Comparison of ENCODE assay signal across 1 cellular context in the genomic region with DNA sequence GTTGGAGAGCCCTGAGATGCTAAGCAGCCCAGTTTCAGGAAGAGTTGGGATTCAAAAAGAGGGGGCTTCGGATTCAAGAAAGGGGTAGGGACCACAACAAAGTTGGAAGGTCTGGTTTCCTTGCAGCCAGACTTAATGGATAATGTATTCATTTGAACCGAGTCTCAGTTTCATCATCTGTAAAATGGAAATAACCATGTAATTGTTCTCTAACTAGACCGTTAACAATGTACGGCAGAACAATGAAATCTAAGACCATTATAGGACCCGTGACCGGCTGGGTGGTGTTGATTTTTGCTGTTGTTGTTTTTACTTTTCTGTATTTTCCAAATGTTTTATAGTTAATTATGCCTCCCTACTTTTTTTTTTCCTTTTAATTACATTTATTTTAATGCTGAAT.
TF ChIP-seq lines count a peak whose summit lies in the region.

No MANE protein-coding gene starts in this region.

TF ChIP-seq in HepG2, 621 proteins besides CTCF, POLR2A, EP300 and RAD21 (continued from another document):
- no peak for TF ChIP-seq ZNF660 (CRISPR knock-in tag; IDR thresholded peaks at IDR 0.05; ENCODE audit: borderline replicate concordance, low read depth)
- TF ChIP-seq ZNF749 (CRISPR knock-in tag; IDR thresholded peaks at IDR 0.05; ENCODE audit: borderline replicate concordance): no peak
